In genomic region chr3:189781384-189781783, GRCh38 we compare ENCODE assay signal across 26 cellular contexts.
"Had no signal": no experiment of that assay in that cellular context is flagged by ENCODE, and none has a peak within 500 bp of the region (broad histone marks: within the 10 kb centered on the region; RNA-seq: fewer than 3 reads in every experiment).

No MANE protein-coding gene starts in this region.

- H3K27me3 Mint-ChIP-seq: activated CD4-positive, alpha-beta memory T cell treated with anti-CD3 and anti-CD28 coated beads for 36 hours; activated naive CD8-positive, alpha-beta T cell treated with anti-CD3 and anti-CD28 coated beads, Interleukin-2, amount 10 ng/mL, durations not matched to agents 7 days and 5 days; naive B cell had no signal

- H3K36me3 Mint-ChIP-seq: activated CD4-positive, alpha-beta memory T cell treated with anti-CD3 and anti-CD28 coated beads for 36 hours; activated naive CD8-positive, alpha-beta T cell treated with anti-CD3 and anti-CD28 coated beads, Interleukin-2, amount 10 ng/mL, durations not matched to agents 7 days and 5 days; naive B cell had no signal

- H3K9me3 Mint-ChIP-seq: activated CD4-positive, alpha-beta memory T cell treated with anti-CD3 and anti-CD28 coated beads for 36 hours; activated naive CD4-positive, alpha-beta T cell treated with anti-CD3 and anti-CD28 coated beads for 36 hours; activated T-cell treated with anti-CD3 and anti-CD28 coated beads, Interleukin-2, amount 50 U/mL, for 72 hours; neural crest cell had no signal

- H3K4me3 ChIP-seq: cardiac muscle cell, lower lobe of right lung, sigmoid colon, spleen, testis, upper lobe of left lung had no signal

- ATAC-seq: activated T-cell treated with anti-CD3 and anti-CD28 coated beads, Interleukin-2, amount 50 U/mL, for 72 hours; left lobe of liver; lower lobe of right lung had no signal

- H3K4me1 ChIP-seq: lower lobe of right lung, sigmoid colon, testis, upper lobe of left lung had no signal

- H3K27ac ChIP-seq: cardiac muscle cell, lower lobe of right lung, sigmoid colon, spleen, testis, upper lobe of left lung had no signal

- H3K9me3 ChIP-seq: lower lobe of right lung, sigmoid colon, spleen, testis, upper lobe of left lung had no signal

- H3K4me1 Mint-ChIP-seq: activated naive CD8-positive, alpha-beta T cell treated with anti-CD3 and anti-CD28 coated beads, Interleukin-2, amount 10 ng/mL, durations not matched to agents 7 days and 5 days; naive B cell had no signal

- H3K27me3 ChIP-seq: sigmoid colon, spleen, testis, upper lobe of left lung had no signal

- H3K4me3 Mint-ChIP-seq: activated CD4-positive, alpha-beta memory T cell treated with anti-CD3 and anti-CD28 coated beads for 36 hours; activated naive CD4-positive, alpha-beta T cell treated with anti-CD3 and anti-CD28 coated beads for 36 hours; activated naive CD8-positive, alpha-beta T cell treated with anti-CD3 and anti-CD28 coated beads, Interleukin-2, amount 10 ng/mL, durations not matched to agents 7 days and 5 days; activated T-cell treated with anti-CD3 and anti-CD28 coated beads, Interleukin-2, amount 50 U/mL, for 72 hours; naive B cell; neural crest cell; T-helper 1 cell treated with Interleukin-12 subunit alpha and Interleukin-12 subunit beta and Interleukin-4 antibody, amounts not matched to agents 30 μg/mL and 1 μg/mL, for 36 hours had no signal

- DNase-seq: activated CD4-positive, alpha-beta memory T cell treated with anti-CD3 and anti-CD28 coated beads for 36 hours; activated CD4-positive, alpha-beta T cell treated with anti-CD3 and anti-CD28 coated beads for 48 hours; activated effector memory CD4-positive, alpha-beta T cell treated with Interleukin-2 at 50 U/mL for 16 hours; activated naive CD4-positive, alpha-beta T cell treated with anti-CD3 and anti-CD28 coated beads for 36 hours; activated naive CD8-positive, alpha-beta T cell treated with anti-CD3 and anti-CD28 coated beads, Interleukin-2, amount 10 ng/mL, durations not matched to agents 7 days and 5 days; activated T-cell treated with anti-CD3 and anti-CD28 coated beads, Interleukin-2, amount 50 U/mL, for 72 hours; amniotic stem cell; dermis blood vessel endothelial cell; effector CD8-positive, alpha-beta T cell; foreskin melanocyte; islet precursor cell; lower lobe of right lung; mesendoderm; naive B cell; occipital lobe; sigmoid colon; spleen; stimulated activated CD4-positive, alpha-beta T cell treated with anti-CD3 and anti-CD28 coated beads, Interleukin-4, amount 100 ng/mL, for 1 hour; stimulated activated naive CD4-positive, alpha-beta T cell; T1000; testis; upper lobe of left lung had no signal

- H3K27ac Mint-ChIP-seq: activated CD4-positive, alpha-beta memory T cell treated with anti-CD3 and anti-CD28 coated beads for 36 hours; activated naive CD4-positive, alpha-beta T cell treated with anti-CD3 and anti-CD28 coated beads for 36 hours; activated naive CD8-positive, alpha-beta T cell treated with anti-CD3 and anti-CD28 coated beads, Interleukin-2, amount 10 ng/mL, durations not matched to agents 7 days and 5 days; activated T-cell treated with anti-CD3 and anti-CD28 coated beads, Interleukin-2, amount 50 U/mL, for 72 hours; T-helper 1 cell treated with Interleukin-12 subunit alpha and Interleukin-12 subunit beta and Interleukin-4 antibody, amounts not matched to agents 30 μg/mL and 1 μg/mL, for 36 hours had no signal

- H3K36me3 ChIP-seq: cardiac muscle cell, lower lobe of right lung, sigmoid colon, spleen, upper lobe of left lung had no signal
